8 cellular contexts compared by ENCODE assay signal in the genomic region with DNA sequence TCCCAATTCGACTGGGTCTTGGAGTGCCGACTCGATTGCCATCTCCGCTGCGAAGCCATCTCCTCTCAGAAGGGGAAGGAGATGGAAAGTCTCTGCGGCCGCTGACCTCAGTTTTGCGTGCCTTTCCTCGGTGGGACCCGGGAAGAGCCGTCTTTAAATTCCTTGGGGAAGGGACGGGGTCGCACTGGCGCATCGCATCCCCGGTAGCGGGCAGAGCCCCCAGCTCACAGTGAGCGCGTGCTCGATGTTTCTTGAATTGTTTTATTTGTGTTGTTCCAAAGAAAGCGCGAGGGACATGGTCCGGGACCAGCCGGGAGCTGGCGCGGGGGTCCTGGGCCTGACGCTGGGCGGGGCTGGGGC.
DNase-seq lines count a peak whose midpoint lies in the region; ATAC-seq, FAIRE-seq and TF ChIP-seq lines count a peak whose summit lies in the region.

No MANE protein-coding gene starts in this region.

- H3K4me3 ChIP-seq in RWPE2 (ENCODE audit: severe bottlenecking) (peak overlapping the region; percentile 42), fibroblast of pulmonary artery (replicated peaks; ENCODE audit: low read depth, low read length) (peak overlapping the region; percentile 71), retinal pigment epithelial cell (ENCODE audit: low read length) (peak overlapping the region; percentile 73)

- DNase-seq in D721Med (ENCODE audit: insufficient read length, low spot score) (peak; percentile 45), RWPE2 (ENCODE audit: low spot score) (no peak), fibroblast of pulmonary artery (ENCODE audit: low read depth) (no peak), retinal pigment epithelial cell (ENCODE audit: low read depth) (no peak), T1000 (lab: John Stamatoyannopoulos, UW) (no peak), NCI-H774 (lab: John Stamatoyannopoulos, UW) (no peak), GM03348 (ENCODE audit: low spot score) (no peak), GM19238 (ENCODE audit: insufficient read length, low spot score) (no peak)

- no peaks in the 10 kb centered on the region for H3K9me3 ChIP-seq in RWPE2 (ENCODE audit: severe bottlenecking)

- ATAC-seq in RWPE2 (ENCODE audit: low read depth), result no peak

- H3K4me1 ChIP-seq in RWPE2 (ENCODE audit: insufficient read depth, poor library complexity, severe bottlenecking), result no peaks in the 10 kb centered on the region

- no peak overlapping the region for H3K27ac ChIP-seq in RWPE2 (ENCODE audit: poor library complexity, severe bottlenecking)

- peaks cover 14% of the 10 kb centered on the region for H3K27me3 ChIP-seq in RWPE2 (ENCODE audit: insufficient read depth, poor library complexity, severe bottlenecking)

- TF ChIP-seq CTCF in D721Med (IDR thresholded peaks at IDR 0.05; ENCODE audit: insufficient read depth, missing control alignments) (no peak), RWPE2 (IDR thresholded peaks at IDR 0.05; ENCODE audit: poor library complexity, severe bottlenecking) (no peak), fibroblast of pulmonary artery (IDR thresholded peaks at IDR 0.05; ENCODE audit: low read length, missing control alignments) (no peak), retinal pigment epithelial cell (conservative IDR thresholded peaks at IDR 0.05; ENCODE audit: low read depth, low read length) (no peak)

- FAIRE-seq in D721Med (lab: Jason Lieb, UNC), result no peak

- H3K36me3 ChIP-seq in RWPE2 (ENCODE audit: low read depth), result no peaks in the 10 kb centered on the region
